In the genomic region with DNA sequence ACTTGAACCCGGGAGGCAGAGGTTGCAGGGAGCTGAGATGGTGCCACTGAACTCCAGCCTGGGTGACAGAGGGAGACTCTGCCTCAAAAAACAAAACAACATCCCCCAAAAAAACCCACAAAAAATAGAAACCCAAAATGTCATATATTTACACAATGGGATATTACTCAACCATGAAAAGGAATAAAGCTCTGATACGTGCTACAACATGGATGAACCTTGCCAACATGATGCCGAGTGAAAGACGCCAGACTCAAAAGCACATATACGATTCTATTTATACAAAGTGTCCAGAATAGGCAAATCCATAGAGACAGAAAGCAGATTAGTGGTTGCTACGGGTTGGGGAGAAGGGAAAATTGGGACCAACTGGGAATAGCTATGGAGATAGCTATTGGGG, we compare ENCODE assay signal across 32 cellular contexts. TPM values are rescaled to one million over a fixed set of nuclear protein-coding genes. Genes with fewer than 3 reads are reported as not detected.
"Had no signal": no experiment of that assay in that cellular context is flagged by ENCODE, and none has a peak within 500 bp of the region (broad histone marks: within the 10 kb centered on the region; RNA-seq: fewer than 3 reads in every experiment).

No MANE protein-coding gene starts in this region.

- H3K36me3 ChIP-seq: stomach, suprapubic skin, thoracic aorta, thyroid gland, tibial artery, tibial nerve, transverse colon, upper lobe of left lung, upper lobe of right lung, uterus, vagina had no signal

- ATAC-seq: stimulated activated effector memory CD8-positive, alpha-beta T cell treated with anti-CD3 and anti-CD28 coated beads, Interleukin-12 subunit alpha, Interleukin-12 subunit beta, amount 100 ng/mL, for 72 hours; stimulated activated memory B cell treated with anti-CD40 and anti-IgM and Interleukin-4, amounts not matched to agents 10 μg/mL and 1 μg/mL and 100 μg/mL, for 72 hours; stimulated activated naive B cell treated with anti-CD40 and anti-IgM and Interleukin-4, amounts not matched to agents 10 μg/mL and 1 μg/mL and 100 μg/mL, for 72 hours; stimulated activated naive CD8-positive, alpha-beta T cell treated with anti-CD3 and anti-CD28 coated beads, Interleukin-15, amount 100 ng/mL, for 72 hours; stimulated activated naive CD8-positive, alpha-beta T cell treated with anti-CD3 and anti-CD28 coated beads, Interleukin-15, Interleukin-2, amounts not matched to agents 100 U/mL and 50 U/mL, for 24 hours; upper lobe of right lung had no signal

- FAIRE-seq: urothelium cell line had no signal

- H3K4me3 ChIP-seq: stomach, suprapubic skin, testis, thoracic aorta, thyroid gland, tibial artery, tibial nerve, transverse colon, upper lobe of left lung, upper lobe of right lung, uterus, vagina had no signal

- H3K4me1 ChIP-seq: stomach, suprapubic skin, testis, thyroid gland, tibial artery, tibial nerve, transverse colon, upper lobe of left lung, upper lobe of right lung, uterus, vagina had no signal

- H3K9me3 ChIP-seq: suprapubic skin, testis, thoracic aorta, thyroid gland, tibial artery, tibial nerve, transverse colon, upper lobe of left lung, upper lobe of right lung, uterus, vagina had no signal

- DNase-seq: stimulated activated CD4-positive, alpha-beta T cell treated with anti-CD3 and anti-CD28 coated beads, Interleukin-2, amount 100 ng/mL, for 48 hours; stimulated activated CD4-positive, alpha-beta T cell treated with anti-CD3 and anti-CD28 coated beads, Interleukin-4, amount 100 ng/mL, for 1 hour; stimulated activated CD4-positive, alpha-beta T cell treated with anti-CD3 and anti-CD28 coated beads, Interleukin-4, amount 100 ng/mL, for 24 hours; stimulated activated CD4-positive, alpha-beta T cell treated with anti-CD3 and anti-CD28 coated beads, Interleukin-4, amount 100 ng/mL, for 4 hours; stimulated activated CD8-positive, alpha-beta memory T cell treated with anti-CD3 and anti-CD28 coated beads, Interleukin-4, amount 100 ng/mL, for 48 hours; stimulated activated naive B cell treated with anti-CD40 and anti-IgM and Interleukin-4, amounts not matched to agents 10 μg/mL and 1 μg/mL and 100 μg/mL, for 72 hours; stimulated activated naive CD4-positive, alpha-beta T cell; stimulated activated naive CD4-positive, alpha-beta T cell treated with Interleukin-2 at 50 U/mL for 16 hours; stimulated activated naive CD8-positive, alpha-beta T cell treated with anti-CD3 and anti-CD28 coated beads, Interleukin-15, amount 100 ng/mL, for 72 hours; stimulated activated naive CD8-positive, alpha-beta T cell treated with anti-CD3 and anti-CD28 coated beads, Interleukin-15, Interleukin-2, amounts not matched to agents 100 U/mL and 50 U/mL, for 24 hours; stomach; substantia nigra; testis; thyroid gland; tibial artery; transverse colon; trophoblast cell; upper lobe of left lung; upper lobe of right lung; uterus had no signal

- H3K27me3 ChIP-seq: stomach, suprapubic skin, testis, thyroid gland, tibial artery, tibial nerve, transverse colon, upper lobe of left lung, upper lobe of right lung, uterus, vagina had no signal

- H3K27ac ChIP-seq: stomach, suprapubic skin, testis, thoracic aorta, thyroid gland, tibial artery, tibial nerve, transverse colon, upper lobe of left lung, upper lobe of right lung, uterus, vagina had no signal

RNA-seq across cellular contexts. Expression of a gene that starts 2.1 kb away (rescaled TPM):
- total RNA-seq: stomach, subcutaneous adipose tissue, suprapubic skin, temporal lobe, thoracic aorta, thyroid gland, tibial nerve, transverse colon, upper lobe of left lung, upper lobe of right lung, ureter, urinary bladder, uterus, vagina had no signal
- polyA plus RNA-seq: stomach, thymus, urinary bladder had no signal

RNA-seq across cellular contexts. Expression of a gene that starts 15.3 kb away (rescaled TPM):
- total RNA-seq: stomach, subcutaneous adipose tissue, suprapubic skin, temporal lobe, thoracic aorta, thyroid gland, tibial nerve, transverse colon, upper lobe of left lung, upper lobe of right lung, ureter, urinary bladder, uterus, vagina had no signal
- polyA plus RNA-seq: stomach, urinary bladder had no signal

RNA-seq across cellular contexts. Expression of a gene that starts 52.6 kb away (rescaled TPM):
- total RNA-seq: stomach, subcutaneous adipose tissue, suprapubic skin, temporal lobe, thoracic aorta, thyroid gland, tibial nerve, transverse colon, upper lobe of left lung, upper lobe of right lung, ureter, urinary bladder, uterus, vagina had no signal
- polyA plus RNA-seq: stomach, thymus, urinary bladder had no signal
